Comparison of ENCODE assay signal across 20 cellular contexts in genomic region chr18:8778386-8778785, GRCh38.
"Had no signal": no experiment of that assay in that cellular context is flagged by ENCODE, and none has a peak within 500 bp of the region (broad histone marks: within the 10 kb centered on the region; RNA-seq: fewer than 3 reads in every experiment).

No MANE protein-coding gene starts in this region.

- H3K27me3 Mint-ChIP-seq: activated CD8-positive, alpha-beta memory T cell treated with anti-CD3 and anti-CD28 coated beads, Interleukin-2, amount 10 ng/mL, durations not matched to agents 7 days and 5 days; activated T-cell treated with anti-CD3 and anti-CD28 coated beads, Interleukin-2, amount 50 U/mL, for 24 hours had no signal

- H3K36me3 ChIP-seq: lower lobe of right lung, suprapubic skin, upper lobe of left lung had no signal

- H3K4me1 ChIP-seq: lower lobe of right lung, upper lobe of left lung had no signal

- H3K36me3 Mint-ChIP-seq: activated CD8-positive, alpha-beta memory T cell treated with anti-CD3 and anti-CD28 coated beads, Interleukin-2, amount 10 ng/mL, durations not matched to agents 7 days and 5 days; activated naive CD4-positive, alpha-beta T cell treated with anti-CD3 and anti-CD28 coated beads, Interleukin-2, amount 50 U/mL, for 72 hours; immature natural killer cell; naive thymus-derived CD4-positive, alpha-beta T cell had no signal

- H3K27me3 ChIP-seq: brain microvascular endothelial cell, suprapubic skin, upper lobe of left lung had no signal

- DNase-seq: activated CD4-positive, alpha-beta T cell treated with anti-CD3 and anti-CD28 coated beads, Interleukin-2, amount 50 U/mL, for 48 hours; activated CD4-positive, CD25-positive, alpha-beta regulatory T cell treated with anti-CD3 and anti-CD28 coated beads, Interleukin-2, amount 50 U/mL, for 72 hours; activated CD8-positive, alpha-beta memory T cell treated with anti-CD3 and anti-CD28 coated beads, Interleukin-2, amount 10 ng/mL, durations not matched to agents 7 days and 5 days; activated effector memory CD4-positive, alpha-beta T cell treated with Interleukin-2 at 50 U/mL for 16 hours; activated T-cell treated with anti-CD3 and anti-CD28 coated beads, Interleukin-2, amount 50 U/mL, for 24 hours; amniotic stem cell; brain microvascular endothelial cell; dermis blood vessel endothelial cell; glutamatergic neuron; immature natural killer cell; left cardiac atrium; lower lobe of right lung; naive thymus-derived CD4-positive, alpha-beta T cell; stimulated activated naive CD4-positive, alpha-beta T cell treated with Interleukin-2 at 50 U/mL for 16 hours; upper lobe of left lung had no signal

- H3K4me3 ChIP-seq: lower lobe of right lung, suprapubic skin, upper lobe of left lung had no signal

- H3K4me1 Mint-ChIP-seq: activated CD8-positive, alpha-beta memory T cell treated with anti-CD3 and anti-CD28 coated beads, Interleukin-2, amount 10 ng/mL, durations not matched to agents 7 days and 5 days; immature natural killer cell; naive thymus-derived CD4-positive, alpha-beta T cell had no signal

- H3K27ac Mint-ChIP-seq: activated CD8-positive, alpha-beta memory T cell treated with anti-CD3 and anti-CD28 coated beads, Interleukin-2, amount 10 ng/mL, durations not matched to agents 7 days and 5 days; activated naive CD4-positive, alpha-beta T cell treated with anti-CD3 and anti-CD28 coated beads, Interleukin-2, amount 50 U/mL, for 72 hours; activated T-cell treated with anti-CD3 and anti-CD28 coated beads, Interleukin-2, amount 50 U/mL, for 24 hours; immature natural killer cell; naive thymus-derived CD4-positive, alpha-beta T cell; T-helper 2 cell treated with Interferon-gamma antibody and Interleukin-4, amounts not matched to agents 5 μg/mL and 100 μg/mL, for 36 hours had no signal

- H3K9me3 ChIP-seq: lower lobe of right lung, suprapubic skin, upper lobe of left lung had no signal

- ATAC-seq: activated CD8-positive, alpha-beta memory T cell treated with anti-CD3 and anti-CD28 coated beads, Interleukin-2, amount 10 ng/mL, durations not matched to agents 7 days and 5 days; activated naive CD4-positive, alpha-beta T cell treated with anti-CD3 and anti-CD28 coated beads, Interleukin-2, amount 50 U/mL, for 72 hours; esophagus mucosa; left cardiac atrium; lower lobe of right lung; naive thymus-derived CD4-positive, alpha-beta T cell; sciatic nerve had no signal

- H3K4me3 Mint-ChIP-seq: activated CD8-positive, alpha-beta memory T cell treated with anti-CD3 and anti-CD28 coated beads, Interleukin-2, amount 10 ng/mL, durations not matched to agents 7 days and 5 days; activated T-cell treated with anti-CD3 and anti-CD28 coated beads, Interleukin-2, amount 50 U/mL, for 24 hours; immature natural killer cell; naive thymus-derived CD4-positive, alpha-beta T cell; T-helper 2 cell treated with Interferon-gamma antibody and Interleukin-4, amounts not matched to agents 5 μg/mL and 100 μg/mL, for 36 hours had no signal

- H3K9me3 Mint-ChIP-seq: activated naive CD4-positive, alpha-beta T cell treated with anti-CD3 and anti-CD28 coated beads, Interleukin-2, amount 50 U/mL, for 72 hours; activated T-cell treated with anti-CD3 and anti-CD28 coated beads, Interleukin-2, amount 50 U/mL, for 24 hours; immature natural killer cell; naive thymus-derived CD4-positive, alpha-beta T cell; T-helper 2 cell treated with Interferon-gamma antibody and Interleukin-4, amounts not matched to agents 5 μg/mL and 100 μg/mL, for 36 hours had no signal

- H3K27ac ChIP-seq: brain microvascular endothelial cell, lower lobe of right lung, suprapubic skin, upper lobe of left lung had no signal
